ENCODE assay signal across 10 cellular contexts in the genomic region with DNA sequence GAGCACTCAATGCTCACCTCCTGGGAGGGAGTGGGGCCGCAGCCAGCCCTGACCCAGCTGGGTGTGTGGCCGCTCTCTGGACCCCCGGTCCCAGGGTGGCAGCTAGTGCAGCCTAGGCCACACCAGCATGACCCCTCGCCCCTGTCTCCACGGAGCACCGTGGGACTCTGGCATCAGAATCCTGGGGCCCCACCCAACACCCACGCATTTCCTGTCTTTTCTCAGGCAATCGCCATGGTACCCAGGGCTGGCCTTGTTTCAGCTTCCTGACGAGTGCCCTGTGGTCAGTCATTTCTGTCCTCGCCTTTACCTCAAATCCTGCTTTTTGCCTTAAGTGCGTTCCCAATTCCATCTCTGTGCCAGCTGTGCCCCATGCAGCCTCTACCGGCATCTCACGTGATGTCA. TPM values are rescaled to one million over a fixed set of nuclear protein-coding genes. Genes with fewer than 3 reads are reported as not detected.
DNase-seq lines count a peak whose midpoint lies in the region; ATAC-seq, FAIRE-seq and TF ChIP-seq lines count a peak whose summit lies in the region.
"Had no signal": no experiment of that assay in that cellular context is flagged by ENCODE, and none has a peak within 500 bp of the region (broad histone marks: within the 10 kb centered on the region; RNA-seq: fewer than 3 reads in every experiment).

No MANE protein-coding gene starts in this region.

- H3K79me2 ChIP-seq in osteoblast (ENCODE audit: insufficient read depth, low read length), result peaks cover 96% of the 10 kb centered on the region

- H3K9me3 ChIP-seq in osteoblast (ENCODE audit: low read depth, low read length), result no peaks in the 10 kb centered on the region

- FAIRE-seq in HTR-8/SVneo (lab: Jason Lieb, UNC), result no peak
- FAIRE-seq: small intestine had no signal

- no peaks in the 10 kb centered on the region for H3K36me3 ChIP-seq in osteoblast (ENCODE audit: insufficient read depth, low read length)

- H3K4me3 ChIP-seq in osteoblast (ENCODE audit: insufficient read depth, low read length), result peak overlapping the region; percentile 18

- peak overlapping the region; percentile 75 for H3K27ac ChIP-seq in osteoblast (ENCODE audit: low read depth, low read length)

- peak; percentile 72 for DNase-seq in EH (ENCODE audit: low read depth)
- DNase-seq in HTR-8/SVneo (ENCODE audit: insufficient read length, low spot score), result peak; percentile 36
- peak; percentile 82 for DNase-seq in dermis blood vessel endothelial cell
- DNase-seq in osteoblast (ENCODE audit: insufficient read length, low spot score, missing footprints), result peak; percentile 98
- DNase-seq in T-helper 9 cell, result no peak
- DNase-seq: NCI-H1436, small intestine had no signal

- TF ChIP-seq CTCF in osteoblast (IDR thresholded peaks at IDR 0.05; ENCODE audit: extremely low read depth, low read depth, low read length), result no peak

- peak overlapping the region; percentile 67 for H3K4me2 ChIP-seq in osteoblast (ENCODE audit: insufficient read depth, low read length)

- H3K4me1 ChIP-seq in osteoblast (ENCODE audit: insufficient read depth, low read length), result peaks cover 9% of the 10 kb centered on the region

- H4K20me1 ChIP-seq in osteoblast (ENCODE audit: insufficient read depth, low read length), result peaks cover 18% of the 10 kb centered on the region

- no peaks in the 10 kb centered on the region for H3K27me3 ChIP-seq in osteoblast (ENCODE audit: insufficient read depth, low read length)

- no peak for ATAC-seq in HG03045 (IDR thresholded peaks at IDR 0.05; ENCODE audit: unreplicated experiment)
- ATAC-seq in GM21390 (IDR thresholded peaks at IDR 0.05; ENCODE audit: unreplicated experiment), result no peak
- no peak for ATAC-seq in HG03280 (IDR thresholded peaks at IDR 0.05; ENCODE audit: unreplicated experiment)

- H2AFZ ChIP-seq in osteoblast (ENCODE audit: low read length), result peak overlapping the region; percentile 66

RNA-seq across cellular contexts. Expression of gene PACS2, which starts 15.9 kb away (rescaled TPM):
- total RNA-seq in dermis blood vessel endothelial cell (63.6 and 74.0 TPM in 2 replicates), osteoblast (81.1 and 81.3 TPM in 2 replicates)

RNA-seq across cellular contexts. Expression of gene BRF1, which starts 29.7 kb away (rescaled TPM):
- 56.5 and 71.5 TPM in 2 replicates for total RNA-seq in dermis blood vessel endothelial cell
- total RNA-seq in osteoblast, result 33.6 and 34.4 TPM in 2 replicates
